In genomic region chr15:95304874-95305271, GRCh38 we compare ENCODE assay signal across 21 cellular contexts.
DNase-seq lines count a peak whose midpoint lies in the region; ATAC-seq and TF ChIP-seq lines count a peak whose summit lies in the region.
"Had no signal": no experiment of that assay in that cellular context is flagged by ENCODE, and none has a peak within 500 bp of the region (broad histone marks: within the 10 kb centered on the region; RNA-seq: fewer than 3 reads in every experiment).

No MANE protein-coding gene starts in this region.

- H3K27ac ChIP-seq in ascending aorta: peak overlapping the region; percentile 36 to 48
- H3K27ac ChIP-seq in mucosa of rectum (ENCODE audit: low read depth in 2 of 2, low read length in 2 of 2): peak overlapping the region; percentile 47 to 49
- peak overlapping the region; percentile 1 to 13 for H3K27ac ChIP-seq in thoracic aorta
- H3K27ac ChIP-seq in RWPE1: no peak overlapping the region

- H3K9me3 ChIP-seq in ascending aorta (no peaks in the 10 kb centered on the region), mucosa of rectum (ENCODE audit: control insufficient read depth in 2 of 2, low read length in 2 of 2) (no peaks in the 10 kb centered on the region), thoracic aorta (no peaks in the 10 kb centered on the region)
- H3K9me3 ChIP-seq: HAP-1 had no signal

- H3K4me1 ChIP-seq in ascending aorta (no peaks in the 10 kb centered on the region), mucosa of rectum (ENCODE audit: control insufficient read depth in 2 of 2, insufficient read depth in 2 of 2, low read length in 2 of 2) (no peaks in the 10 kb centered on the region), thoracic aorta (ENCODE audit: control insufficient read depth in 1 of 2, low read depth in 2 of 2) (peaks cover 7 to 23% of the 10 kb centered on the region in 2 donors)
- H3K4me1 ChIP-seq: HAP-1 had no signal

- peaks cover 3% of the 10 kb centered on the region; the same call in 1 of the 2 replicates for H3K27me3 Mint-ChIP-seq in HFFc6 (ENCODE audit: insufficient read depth)
- H3K27me3 Mint-ChIP-seq: CD4-positive, CD25-positive, alpha-beta regulatory T cell; IgD-negative memory B cell had no signal

- CTCF ChIA-PET in RWPE1 (lab: Yijun Ruan, JAX): interaction anchor here (0.6 kb wide), 1 partner anchor 1297 kb away, joined by 3 read pairs; no protein-coding TSS in a partner anchor

- no peaks in the 10 kb centered on the region for H3K9me3 Mint-ChIP-seq in HFFc6
- H3K9me3 Mint-ChIP-seq: central memory CD8-positive, alpha-beta T cell; naive thymus-derived CD8-positive, alpha-beta T cell had no signal

- H3K36me3 ChIP-seq in ascending aorta (no peaks in the 10 kb centered on the region), mucosa of rectum (ENCODE audit: control insufficient read depth in 2 of 2, insufficient read depth in 2 of 2, low read length in 2 of 2) (no peaks in the 10 kb centered on the region), thoracic aorta (no peaks in the 10 kb centered on the region)
- H3K36me3 ChIP-seq: HAP-1 had no signal

- peak overlapping the region; percentile 74 for H3K4me3 Mint-ChIP-seq in HFFc6
- H3K4me3 Mint-ChIP-seq: activated naive CD8-positive, alpha-beta T cell; CD4-positive, CD25-positive, alpha-beta regulatory T cell; central memory CD8-positive, alpha-beta T cell; IgD-negative memory B cell; naive thymus-derived CD8-positive, alpha-beta T cell; T-helper 1 cell treated with Interleukin-12 subunit alpha and Interleukin-12 subunit beta and Interleukin-4 antibody, amounts not matched to agents 30 μg/mL and 1 μg/mL, for 36 hours had no signal

- H3K27me3 ChIP-seq in ascending aorta: no peaks in the 10 kb centered on the region
- no peaks in the 10 kb centered on the region for H3K27me3 ChIP-seq in mucosa of rectum (ENCODE audit: control insufficient read depth in 2 of 2, insufficient read depth in 2 of 2, low read length in 2 of 2)
- H3K27me3 ChIP-seq in thoracic aorta (replicated peaks; ENCODE audit: insufficient read depth): no peaks in the 10 kb centered on the region

- ATAC-seq in thoracic aorta (ENCODE audit: insufficient number of reproducible peaks, low FRiP score, low read depth): no peak
- ATAC-seq: naive thymus-derived CD8-positive, alpha-beta T cell had no signal

- H3K9ac ChIP-seq in mucosa of rectum (ENCODE audit: low read depth in 1 of 2, low read length in 2 of 2): no peak overlapping the region

- H3K36me3 Mint-ChIP-seq in HFFc6 (ENCODE audit: low read depth): peaks cover 5% of the 10 kb centered on the region
- H3K36me3 Mint-ChIP-seq: activated naive CD8-positive, alpha-beta T cell; CD4-positive, CD25-positive, alpha-beta regulatory T cell; IgD-negative memory B cell; naive thymus-derived CD8-positive, alpha-beta T cell had no signal

- peaks cover 36% of the 10 kb centered on the region for H3K4me1 Mint-ChIP-seq in HFFc6 (ENCODE audit: low read depth)
- H3K4me1 Mint-ChIP-seq: central memory CD8-positive, alpha-beta T cell had no signal

- no peak overlapping the region for H3K4me3 ChIP-seq in ascending aorta
- H3K4me3 ChIP-seq in mucosa of rectum (ENCODE audit: low read length in 2 of 2): no peak overlapping the region
- peak overlapping the region; percentile 5 for H3K4me3 ChIP-seq in thoracic aorta
- H3K4me3 ChIP-seq: HAP-1 had no signal

- DNase-seq in HFFc6: no peak
- DNase-seq in ascending aorta (ENCODE audit: low spot score in 2 of 2): no peak
- DNase-seq in thoracic aorta (ENCODE audit: low spot score): no peak
- no peak for DNase-seq in RWPE1 (ENCODE audit: low spot score)
- no peak for DNase-seq in ureter (ENCODE audit: low spot score)
- no peak for DNase-seq in H4 (ENCODE audit: low spot score)
- DNase-seq: activated CD4-positive, alpha-beta T cell treated with anti-CD3 and anti-CD28 coated beads for 1 hour; CD4-positive, CD25-positive, alpha-beta regulatory T cell; DMS79 treated with DMSO at 0.1 percent for 48 hours; kidney glomerular epithelial cell; naive thymus-derived CD8-positive, alpha-beta T cell; NCI-H2107; NCI-H69; retina; stimulated activated CD4-positive, alpha-beta T cell treated with anti-CD3 and anti-CD28 coated beads, Interleukin-4, amount 100 ng/mL, for 24 hours had no signal

- POLR2A ChIA-PET in RWPE1 (lab: Yijun Ruan, JAX; ENCODE audit: low non-redundant PET): no interaction called here

- intact Hi-C loops in ascending aorta (cut with DNase I): no loop called here

- peak overlapping the region; percentile 38; the same call in 1 of the 2 replicates for H3K27ac Mint-ChIP-seq in HFFc6
- H3K27ac Mint-ChIP-seq: activated naive CD8-positive, alpha-beta T cell; CD4-positive, CD25-positive, alpha-beta regulatory T cell; IgD-negative memory B cell; naive thymus-derived CD8-positive, alpha-beta T cell; T-helper 1 cell treated with Interleukin-12 subunit alpha and Interleukin-12 subunit beta and Interleukin-4 antibody, amounts not matched to agents 30 μg/mL and 1 μg/mL, for 36 hours had no signal

- TF ChIP-seq CTCF in HFFc6 (IDR thresholded peaks at IDR 0.05) (no peak), ascending aorta (IDR thresholded peaks at IDR 0.05) (no peak), thoracic aorta (IDR thresholded peaks at IDR 0.05) (no peak), RWPE1 (conservative IDR thresholded peaks at IDR 0.05; ENCODE audit: low read depth) (no peak)
